15 cellular contexts compared by ENCODE assay signal in the genomic region with DNA sequence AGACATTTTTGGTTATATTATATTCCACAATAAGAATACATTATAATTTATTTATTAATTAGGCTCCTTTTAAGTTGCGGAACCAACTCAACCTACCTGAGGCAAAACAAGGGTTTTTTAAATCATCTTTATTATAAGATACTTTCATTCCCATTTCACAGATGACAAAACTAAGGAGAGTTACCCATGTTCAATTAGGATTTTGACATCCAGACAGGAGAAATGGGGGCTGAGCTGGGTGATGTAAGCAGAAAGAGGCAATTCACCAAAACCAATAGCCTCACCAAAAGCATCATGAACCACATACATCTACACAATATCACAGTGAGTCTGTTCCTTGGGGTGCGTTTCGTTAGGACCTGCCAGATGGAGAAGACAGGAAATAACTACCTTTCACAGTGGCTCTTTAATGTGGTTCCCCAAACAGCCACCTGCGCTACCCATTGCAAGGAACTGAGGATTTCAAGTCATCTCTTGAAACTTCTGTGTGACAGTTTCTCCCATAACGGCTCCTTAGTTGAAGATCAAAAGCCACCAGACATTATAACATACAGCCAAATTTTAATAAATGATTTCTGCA.
DNase-seq lines count a peak whose midpoint lies in the region; ATAC-seq and TF ChIP-seq lines count a peak whose summit lies in the region.
"Had no signal": no experiment of that assay in that cellular context is flagged by ENCODE, and none has a peak within 500 bp of the region (broad histone marks: within the 10 kb centered on the region; RNA-seq: fewer than 3 reads in every experiment).

No MANE protein-coding gene starts in this region.

- TF ChIP-seq CTCF in omental fat pad (IDR thresholded peaks at IDR 0.05), result no peak

- H3K36me3 Mint-ChIP-seq in CD4-positive, CD25-positive, alpha-beta regulatory T cell, result no peaks in the 10 kb centered on the region
- no peaks in the 10 kb centered on the region for H3K36me3 Mint-ChIP-seq in CD8-positive, alpha-beta memory T cell
- H3K36me3 Mint-ChIP-seq in T-helper 1 cell treated with Interleukin-12 subunit alpha and Interleukin-12 subunit beta and Interleukin-4 antibody, amounts not matched to agents 30 μg/mL and 1 μg/mL, for 36 hours (ENCODE audit: low read depth), result no peaks in the 10 kb centered on the region
- H3K36me3 Mint-ChIP-seq: type B pancreatic cell had no signal

- H3K23ac ChIP-seq in neuronal stem cell (ENCODE audit: low read depth, low read length, poor library complexity), result no peak overlapping the region

- H2AK5ac ChIP-seq in neuronal stem cell (ENCODE audit: low read depth, low read length), result no peak overlapping the region

- H2BK12ac ChIP-seq in neuronal stem cell (ENCODE audit: low read length), result no peak overlapping the region

- no peaks in the 10 kb centered on the region for H3K79me1 ChIP-seq in neuronal stem cell (ENCODE audit: low read depth, low read length)

- no peak overlapping the region for H3K9ac ChIP-seq in neuronal stem cell (ENCODE audit: low read depth, low read length, poor library complexity)

- no peak overlapping the region for H2BK15ac ChIP-seq in neuronal stem cell (ENCODE audit: low read length)

- peak overlapping the region; percentile 55 for H3K4me3 ChIP-seq in CD4-positive, CD25-positive, alpha-beta regulatory T cell (ENCODE audit: low read depth, low read length)
- peak overlapping the region; percentile 3 for H3K4me3 ChIP-seq in CD8-positive, alpha-beta memory T cell (ENCODE audit: low read length)
- H3K4me3 ChIP-seq in neuronal stem cell (ENCODE audit: low read length in 2 of 2), result no peak overlapping the region
- H3K4me3 ChIP-seq: coronary artery, gastrocnemius medialis had no signal

- no peak overlapping the region for H3K14ac ChIP-seq in neuronal stem cell (ENCODE audit: low read length)

- CTCF ChIA-PET in CD8-positive, alpha-beta memory T cell (lab: Charles Lee), result no interaction called here

- no peak overlapping the region for H3K4me2 ChIP-seq in neuronal stem cell (ENCODE audit: insufficient read depth, low read length, poor library complexity, severe bottlenecking)

- H4K8ac ChIP-seq in neuronal stem cell (ENCODE audit: low read depth, low read length), result no peak overlapping the region

- POLR2A ChIA-PET in CD8-positive, alpha-beta memory T cell (lab: Charles Lee), result no interaction called here

- H3K27ac ChIP-seq in CD4-positive, CD25-positive, alpha-beta regulatory T cell (ENCODE audit: insufficient read depth, low read length, poor library complexity, severe bottlenecking), result no peak overlapping the region
- H3K27ac ChIP-seq in CD8-positive, alpha-beta memory T cell (ENCODE audit: low read depth, low read length), result no peak overlapping the region
- no peak overlapping the region for H3K27ac ChIP-seq in neuronal stem cell (replicated peaks; ENCODE audit: low read length)
- H3K27ac ChIP-seq: coronary artery, gastrocnemius medialis, VCaP had no signal

- H3K4me1 ChIP-seq in CD4-positive, CD25-positive, alpha-beta regulatory T cell (ENCODE audit: control insufficient read depth, insufficient read depth, low read length, poor library complexity, severe bottlenecking), result peaks cover 40% of the 10 kb centered on the region
- H3K4me1 ChIP-seq in CD8-positive, alpha-beta memory T cell (ENCODE audit: insufficient read depth, low read length), result peaks cover 78% of the 10 kb centered on the region
- H3K4me1 ChIP-seq in neuronal stem cell (ENCODE audit: control insufficient read depth in 2 of 2, insufficient read depth in 1 of 2, low read depth in 1 of 2, low read length in 2 of 2), result peaks cover 0 to 8% of the 10 kb centered on the region in 2 donors
- H3K4me1 ChIP-seq: gastrocnemius medialis had no signal

- H3K36me3 ChIP-seq in CD4-positive, CD25-positive, alpha-beta regulatory T cell (ENCODE audit: control insufficient read depth, insufficient read depth, low read length), result no peaks in the 10 kb centered on the region
- H3K36me3 ChIP-seq in CD8-positive, alpha-beta memory T cell (ENCODE audit: insufficient read depth, low read length), result no peaks in the 10 kb centered on the region
- no peaks in the 10 kb centered on the region for H3K36me3 ChIP-seq in neuronal stem cell (replicated peaks in 1 of 2; ENCODE audit: control insufficient read depth in 2 of 2, insufficient read depth in 2 of 2, low read length in 2 of 2)
- H3K36me3 ChIP-seq: gastrocnemius medialis had no signal

- no peak overlapping the region for H2BK120ac ChIP-seq in neuronal stem cell (ENCODE audit: low read depth, low read length)

- H3K27me3 Mint-ChIP-seq in CD4-positive, CD25-positive, alpha-beta regulatory T cell, result no peaks in the 10 kb centered on the region
- peaks cover 3 to 27% of the 10 kb centered on the region in 2 donors for H3K27me3 Mint-ChIP-seq in CD8-positive, alpha-beta memory T cell
- H3K27me3 Mint-ChIP-seq in T-helper 1 cell treated with Interleukin-12 subunit alpha and Interleukin-12 subunit beta and Interleukin-4 antibody, amounts not matched to agents 30 μg/mL and 1 μg/mL, for 36 hours (ENCODE audit: low read depth), result no peaks in the 10 kb centered on the region

- H4K91ac ChIP-seq in neuronal stem cell (ENCODE audit: low read depth, low read length, poor library complexity), result no peak overlapping the region

- peak in 2 of 3 donors; percentile 46 to 88 for DNase-seq in CD4-positive, CD25-positive, alpha-beta regulatory T cell
- peak in 2 of 5 donors; percentile 13 to 76 for DNase-seq in CD8-positive, alpha-beta memory T cell
- DNase-seq in activated naive CD4-positive, alpha-beta T cell treated with anti-CD3 and anti-CD28 coated beads, Interleukin-2, amount 50 U/mL, for 16 hours, result peak; percentile 42
- no peak for DNase-seq in epidermal melanocyte (ENCODE audit: insufficient read length, low spot score)
- DNase-seq in neuronal stem cell (ENCODE audit: low spot score), result no peak
- no peak for DNase-seq in omental fat pad (ENCODE audit: low spot score)
- DNase-seq: DMS 273 treated with DMSO at 0.1 percent for 48 hours, gastrocnemius medialis, NCI-H187 treated with DMSO at 0.1 percent for 48 hours had no signal

- H3K4me1 Mint-ChIP-seq in CD4-positive, CD25-positive, alpha-beta regulatory T cell, result peaks cover 9 to 74% (median 42%) of the 10 kb centered on the region in 4 donors
- peaks cover 33 to 75% (median 42%) of the 10 kb centered on the region in 3 donors for H3K4me1 Mint-ChIP-seq in CD8-positive, alpha-beta memory T cell
- H3K4me1 Mint-ChIP-seq in T-helper 1 cell treated with Interleukin-12 subunit alpha and Interleukin-12 subunit beta and Interleukin-4 antibody, amounts not matched to agents 30 μg/mL and 1 μg/mL, for 36 hours (ENCODE audit: low read depth), result peaks cover 74% of the 10 kb centered on the region

- WGBS in neuronal stem cell (ENCODE audit: extremely low coverage in 2 of 2, insufficient read length in 2 of 2, insufficient replicate concordance in 1 of 2), 2 donors, result no CpG with 5 or more reads among the region's 5 CpGs

- peak overlapping the region in 2 of 4 donors; percentile 63 to 78 for H3K4me3 Mint-ChIP-seq in CD4-positive, CD25-positive, alpha-beta regulatory T cell
- H3K4me3 Mint-ChIP-seq in CD8-positive, alpha-beta memory T cell, result peak overlapping the region in 1 of 7 donors; percentile 33
- H3K4me3 Mint-ChIP-seq in T-helper 1 cell treated with Interleukin-12 subunit alpha and Interleukin-12 subunit beta and Interleukin-4 antibody, amounts not matched to agents 30 μg/mL and 1 μg/mL, for 36 hours, result peak overlapping the region; percentile 49

- no peak overlapping the region for H3K4ac ChIP-seq in neuronal stem cell (ENCODE audit: low read length)

- peak overlapping the region; percentile 23 to 65 (median 52) for H3K27ac Mint-ChIP-seq in CD4-positive, CD25-positive, alpha-beta regulatory T cell
- peak overlapping the region in 1 of 8 donors; percentile 7 for H3K27ac Mint-ChIP-seq in CD8-positive, alpha-beta memory T cell
- H3K27ac Mint-ChIP-seq in T-helper 1 cell treated with Interleukin-12 subunit alpha and Interleukin-12 subunit beta and Interleukin-4 antibody, amounts not matched to agents 30 μg/mL and 1 μg/mL, for 36 hours, result peak overlapping the region; percentile 75

- ATAC-seq in CD4-positive, CD25-positive, alpha-beta regulatory T cell (ENCODE audit: low read depth in 2 of 2), result peak in 1 of 2 donors; percentile 40
- ATAC-seq in GM18870 (IDR thresholded peaks at IDR 0.05; ENCODE audit: unreplicated experiment) (no peak), omental fat pad (ENCODE audit: low FRiP score) (no peak)
- ATAC-seq: gastrocnemius medialis, left lobe of liver had no signal

- H3K9me3 Mint-ChIP-seq in CD4-positive, CD25-positive, alpha-beta regulatory T cell, result peaks cover 0 to 1% (median 0%) of the 10 kb centered on the region in 7 donors
- H3K9me3 Mint-ChIP-seq in CD8-positive, alpha-beta memory T cell, result peaks cover 0 to 2% (median 0%) of the 10 kb centered on the region in 5 donors
- H3K9me3 Mint-ChIP-seq in T-helper 1 cell treated with Interleukin-12 subunit alpha and Interleukin-12 subunit beta and Interleukin-4 antibody, amounts not matched to agents 30 μg/mL and 1 μg/mL, for 36 hours, result no peaks in the 10 kb centered on the region
- H3K9me3 Mint-ChIP-seq: type B pancreatic cell had no signal

- no peak overlapping the region for H3K18ac ChIP-seq in neuronal stem cell (ENCODE audit: low read length)

- no peak overlapping the region for H2BK5ac ChIP-seq in neuronal stem cell (ENCODE audit: low read length)

- H3K27me3 ChIP-seq in CD4-positive, CD25-positive, alpha-beta regulatory T cell (ENCODE audit: control insufficient read depth, insufficient read depth, low read length), result no peaks in the 10 kb centered on the region
- no peaks in the 10 kb centered on the region for H3K27me3 ChIP-seq in CD8-positive, alpha-beta memory T cell (ENCODE audit: insufficient read depth, low read length, poor library complexity, severe bottlenecking)
- no peaks in the 10 kb centered on the region for H3K27me3 ChIP-seq in neuronal stem cell (ENCODE audit: control insufficient read depth in 3 of 3, insufficient read depth in 3 of 3, low read depth in 1 of 3, low read length in 3 of 3)
- H3K27me3 ChIP-seq: gastrocnemius medialis had no signal

- H2AFZ ChIP-seq in neuronal stem cell (ENCODE audit: low read length), result no peak overlapping the region

- no peaks in the 10 kb centered on the region for H3K9me3 ChIP-seq in CD4-positive, CD25-positive, alpha-beta regulatory T cell (ENCODE audit: control insufficient read depth in 2 of 2, low read length in 2 of 2)
- H3K9me3 ChIP-seq in CD8-positive, alpha-beta memory T cell (ENCODE audit: low read length), result no peaks in the 10 kb centered on the region
- H3K9me3 ChIP-seq in neuronal stem cell (replicated peaks in 1 of 2; ENCODE audit: control insufficient read depth in 2 of 2, insufficient read depth in 1 of 2, low read depth in 1 of 2, low read length in 2 of 2), result no peaks in the 10 kb centered on the region
- H3K9me3 ChIP-seq: gastrocnemius medialis had no signal

Comparison
In these comparisons a context has a peak if more than half of its experiments do, and no peak if none do; other contexts are left out.
1. DNase-seq: peak in CD4-positive, CD25-positive, alpha-beta regulatory T cell (2 of 3) and activated naive CD4-positive, alpha-beta T cell treated with anti-CD3 and anti-CD28 coated beads, Interleukin-2, amount 50 U/mL, for 16 hours (single experiment); none in epidermal melanocyte (single experiment), neuronal stem cell (single experiment) and omental fat pad (single experiment).
2. H3K4me3 ChIP-seq: peak in CD4-positive, CD25-positive, alpha-beta regulatory T cell (single experiment) and CD8-positive, alpha-beta memory T cell (single experiment); none in neuronal stem cell (0 of 2).